In genomic region chr10:43076876-43077420, GRCh38 we compare ENCODE assay signal across 8 cellular contexts. TPM values are rescaled to one million over a fixed set of nuclear protein-coding genes. Genes with fewer than 3 reads are reported as not detected.
DNase-seq lines count a peak whose midpoint lies in the region; ATAC-seq and TF ChIP-seq lines count a peak whose summit lies in the region.

Gene RET (plus strand): TSS chr10:43077069. CDS start chr10:43077259, 190 bp downstream.

- no peaks in the 10 kb centered on the region for H3K9me3 ChIP-seq in WERI-Rb-1 (ENCODE audit: severe bottlenecking)

- TF ChIP-seq CTCF in WERI-Rb-1 (IDR thresholded peaks at IDR 0.05; ENCODE audit: low read depth, low read length) (no peak), glutamatergic neuron (IDR thresholded peaks at IDR 0.05; ENCODE audit: partially characterized antibody, unreplicated experiment) (no peak), progenitor cell of endocrine pancreas (IDR thresholded peaks at IDR 0.05; ENCODE audit: unreplicated experiment) (no peak)

- intact Hi-C loops in activated CD4-positive, alpha-beta T cell treated with anti-CD3 and anti-CD28 coated beads, Interleukin-2, amount 10 ng/mL, durations not matched to agents 24 days and 14 days (cut with micrococcal nuclease), result loop anchor here (2.0 kb wide), 1 partner anchor 28 kb away; no protein-coding TSS in a partner anchor
- intact Hi-C loops in sciatic nerve (cut with DNase I), result no loop called here

- no peak within 1 kb of the TSS for H3K27ac Mint-ChIP-seq in activated CD4-positive, alpha-beta T cell treated with anti-CD3 and anti-CD28 coated beads, Interleukin-2, amount 10 ng/mL, durations not matched to agents 24 days and 14 days
- H3K27ac Mint-ChIP-seq in glutamatergic neuron (ENCODE audit: unreplicated experiment), result no peak within 1 kb of the TSS
- no peak within 1 kb of the TSS for H3K27ac Mint-ChIP-seq in progenitor cell of endocrine pancreas

- H3K27me3 ChIP-seq in WERI-Rb-1 (ENCODE audit: insufficient read depth, low read depth, severe bottlenecking), result peaks cover 92% of the 10 kb centered on the region

- H3K4me3 Mint-ChIP-seq in activated CD4-positive, alpha-beta T cell treated with anti-CD3 and anti-CD28 coated beads, Interleukin-2, amount 10 ng/mL, durations not matched to agents 24 days and 14 days, result peak within 1 kb of the TSS; percentile 74
- peak within 1 kb of the TSS; percentile 81 for H3K4me3 Mint-ChIP-seq in glutamatergic neuron (ENCODE audit: unreplicated experiment)
- peak within 1 kb of the TSS; percentile 65 for H3K4me3 Mint-ChIP-seq in progenitor cell of endocrine pancreas (ENCODE audit: low read depth)

- H3K36me3 Mint-ChIP-seq in activated CD4-positive, alpha-beta T cell treated with anti-CD3 and anti-CD28 coated beads, Interleukin-2, amount 10 ng/mL, durations not matched to agents 24 days and 14 days (ENCODE audit: low read depth), result no peaks in the 10 kb centered on the region
- H3K36me3 Mint-ChIP-seq in glutamatergic neuron (ENCODE audit: unreplicated experiment), result no peaks in the 10 kb centered on the region
- H3K36me3 Mint-ChIP-seq in progenitor cell of endocrine pancreas (ENCODE audit: insufficient read depth), result no peaks in the 10 kb centered on the region

- DNase-seq in activated CD4-positive, alpha-beta T cell treated with anti-CD3 and anti-CD28 coated beads, Interleukin-2, amount 10 ng/mL, durations not matched to agents 24 days and 14 days, result peak; percentile 86
- no peak for DNase-seq in activated CD4-positive, alpha-beta T cell treated with anti-CD3 and anti-CD28 coated beads, Interleukin-2, amount 50 U/mL, for 1 hour
- peak; percentile 22 for DNase-seq in WERI-Rb-1
- DNase-seq in glutamatergic neuron, result peak; percentile 78
- no peak for DNase-seq in progenitor cell of endocrine pancreas (ENCODE audit: low spot score, unreplicated experiment)
- no peak for DNase-seq in sciatic nerve (ENCODE audit: low spot score)
- DNase-seq in NCI-H2029 treated with DMSO at 0.1 percent for 48 hours (lab: John Stamatoyannopoulos, UW), result no peak

- no peaks in the 10 kb centered on the region for H3K36me3 ChIP-seq in WERI-Rb-1

- H3K27ac ChIP-seq in WERI-Rb-1, result no peak within 1 kb of the TSS

- H3K27me3 Mint-ChIP-seq in activated CD4-positive, alpha-beta T cell treated with anti-CD3 and anti-CD28 coated beads, Interleukin-2, amount 10 ng/mL, durations not matched to agents 24 days and 14 days, result peaks cover 33% of the 10 kb centered on the region
- H3K27me3 Mint-ChIP-seq in glutamatergic neuron (ENCODE audit: unreplicated experiment) (peaks cover 23% of the 10 kb centered on the region), progenitor cell of endocrine pancreas (peaks cover 78% of the 10 kb centered on the region)

- ATAC-seq in sciatic nerve, result no peak
- no peak for ATAC-seq in HG03571 (IDR thresholded peaks at IDR 0.05; ENCODE audit: unreplicated experiment)

- H3K9me3 Mint-ChIP-seq in activated CD4-positive, alpha-beta T cell treated with anti-CD3 and anti-CD28 coated beads, Interleukin-2, amount 10 ng/mL, durations not matched to agents 24 days and 14 days, result no peaks in the 10 kb centered on the region
- H3K9me3 Mint-ChIP-seq in glutamatergic neuron (ENCODE audit: unreplicated experiment), result peaks cover 8% of the 10 kb centered on the region
- no peaks in the 10 kb centered on the region for H3K9me3 Mint-ChIP-seq in progenitor cell of endocrine pancreas (ENCODE audit: low read depth)

- no peak within 1 kb of the TSS; the same call in 1 of the 2 replicates for H3K4me3 ChIP-seq in WERI-Rb-1 (ENCODE audit: low read depth, low read length)

- H3K4me1 Mint-ChIP-seq in activated CD4-positive, alpha-beta T cell treated with anti-CD3 and anti-CD28 coated beads, Interleukin-2, amount 10 ng/mL, durations not matched to agents 24 days and 14 days, result peaks cover 6% of the 10 kb centered on the region
- peaks cover 4% of the 10 kb centered on the region for H3K4me1 Mint-ChIP-seq in glutamatergic neuron (ENCODE audit: low read depth, unreplicated experiment)
- H3K4me1 Mint-ChIP-seq in progenitor cell of endocrine pancreas (ENCODE audit: low read depth), result peaks cover 4% of the 10 kb centered on the region

RNA-seq across cellular contexts. Expression of gene RET, which starts in this region (rescaled TPM):
- 0.12 and 0.62 TPM in 2 replicates for total RNA-seq in activated CD4-positive, alpha-beta T cell treated with anti-CD3 and anti-CD28 coated beads, Interleukin-2, amount 10 ng/mL, durations not matched to agents 24 days and 14 days
- 34.7 TPM for total RNA-seq in glutamatergic neuron (ENCODE audit: unreplicated experiment)
- total RNA-seq in progenitor cell of endocrine pancreas, result 0.75 and 1.5 TPM in 2 replicates
- 0.80 TPM for total RNA-seq in sciatic nerve

Comparison
In these comparisons a context has a peak if more than half of its experiments do, and no peak if none do; other contexts are left out.
1. RNA of gene RET (total RNA-seq): 34.7 TPM in glutamatergic neuron (single experiment); 0.75 to 1.5 TPM in progenitor cell of endocrine pancreas, 0.80 TPM in sciatic nerve (single experiment) and 0.12 to 0.62 TPM in activated CD4-positive, alpha-beta T cell treated with anti-CD3 and anti-CD28 coated beads, Interleukin-2, amount 10 ng/mL, durations not matched to agents 24 days and 14 days; every median in the first group is over 10 times any median in the second.
2. Peak in DNase-seq in activated CD4-positive, alpha-beta T cell treated with anti-CD3 and anti-CD28 coated beads, Interleukin-2, amount 10 ng/mL, durations not matched to agents 24 days and 14 days; RNA of the gene not detected or under 1 TPM.
3. DNase-seq: peak in WERI-Rb-1 (single experiment) and glutamatergic neuron (single experiment); none in activated CD4-positive, alpha-beta T cell treated with anti-CD3 and anti-CD28 coated beads, Interleukin-2, amount 50 U/mL, for 1 hour (single experiment), progenitor cell of endocrine pancreas (single experiment), sciatic nerve (single experiment) and NCI-H2029 treated with DMSO at 0.1 percent for 48 hours (single experiment).
4. Peak in every context shown above with its lines, with median percentiles within 50 percentile points of each other: H3K4me3 Mint-ChIP-seq.